ENCODE assay signal across 15 cellular contexts in genomic region chr4:4858527-4858926, GRCh38. TPM values are rescaled to one million over a fixed set of nuclear protein-coding genes. Genes with fewer than 3 reads are reported as not detected.
A peak's percentile ranks its signal among the peaks of the same experiment; 100 is the strongest.
DNase-seq lines count a peak whose midpoint lies in the region; ATAC-seq and TF ChIP-seq lines count a peak whose summit lies in the region.
"Had no signal": no experiment of that assay in that cellular context is flagged by ENCODE, and none has a peak within 500 bp of the region (broad histone marks: within the 10 kb centered on the region; RNA-seq: fewer than 3 reads in every experiment).

No MANE protein-coding gene starts in this region.

- H3K4me1 Mint-ChIP-seq in immature natural killer cell: peaks cover 36 to 72% of the 10 kb centered on the region in 2 donors

- H3K4me3 ChIP-seq in SJCRH30 (peak overlapping the region; percentile 87), testis (no peak overlapping the region)

- TF ChIP-seq CTCF in testis (IDR thresholded peaks at IDR 0.05): no peak

- H3K4me3 Mint-ChIP-seq in immature natural killer cell: peak overlapping the region in 4 of 5 donors; percentile 71 to 87 (median 82)

- peaks cover 0 to 2% (median 0%) of the 10 kb centered on the region in 6 donors for H3K9me3 Mint-ChIP-seq in immature natural killer cell

- 20 to 27% methylated on average over 12 to 14 of the region's 14 CpGs for WGBS in testis, 2 donors

- H3K27ac Mint-ChIP-seq in immature natural killer cell: peak overlapping the region in 1 of 6 donors; percentile 46

- H3K36me3 ChIP-seq in SJCRH30 (peaks cover 7% of the 10 kb centered on the region), testis (ENCODE audit: low read depth, missing control alignments) (no peaks in the 10 kb centered on the region)
- H3K36me3 ChIP-seq: cardiac muscle cell had no signal

- H3K36me3 Mint-ChIP-seq in immature natural killer cell: no peaks in the 10 kb centered on the region

- H3K27me3 ChIP-seq in SJCRH30 (peaks cover 8% of the 10 kb centered on the region), testis (peaks cover 14% of the 10 kb centered on the region)

- no peak for ATAC-seq in activated CD4-positive, CD25-positive, alpha-beta regulatory T cell treated with anti-CD3 and anti-CD28 coated beads, Interleukin-2, amount 50 U/mL, for 24 hours
- ATAC-seq in HG03135 (IDR thresholded peaks at IDR 0.05; ENCODE audit: unreplicated experiment): no peak

- H3K27ac ChIP-seq in SJCRH30 (no peak overlapping the region), testis (no peak overlapping the region)
- H3K27ac ChIP-seq: cardiac muscle cell had no signal

- H3K9me3 ChIP-seq in SJCRH30 (replicated peaks) (no peaks in the 10 kb centered on the region), testis (no peaks in the 10 kb centered on the region)
- H3K9me3 ChIP-seq: tibial artery had no signal

- no peak for TF ChIP-seq POLR2A in testis (IDR thresholded peaks at IDR 0.05)

- peaks cover 49 to 74% (median 64%) of the 10 kb centered on the region in 3 donors for H3K27me3 Mint-ChIP-seq in immature natural killer cell (ENCODE audit: low read depth in 3 of 3)

- H3K4me1 ChIP-seq in SJCRH30 (no peaks in the 10 kb centered on the region), testis (peaks cover 21% of the 10 kb centered on the region)

- intact Hi-C loops in testis (cut with DNase I; ENCODE audit: low total_unique reads): no loop called here

- peak; percentile 28 for DNase-seq in activated CD4-positive, CD25-positive, alpha-beta regulatory T cell treated with anti-CD3 and anti-CD28 coated beads, Interleukin-2, amount 50 U/mL, for 72 hours
- DNase-seq in SJCRH30: no peak
- DNase-seq in immature natural killer cell: no peak
- peak; percentile 38 for DNase-seq in retina
- no peak for DNase-seq in testis
- no peak for DNase-seq in HUDEP-2 (lab: John Stamatoyannopoulos, UW; ENCODE audit: unreplicated experiment in 76 of 76)
- DNase-seq: 8988T; activated CD4-positive, alpha-beta T cell treated with anti-CD3 and anti-CD28 coated beads, Interleukin-2, amount 50 U/mL, for 48 hours; GF-D8; NCI-H2107; NCI-H748 treated with DMSO at 0.1 percent for 48 hours; tibial artery had no signal

RNA-seq across cellular contexts. Expression of gene MSX1, which starts 0.9 kb away (rescaled TPM):
- 9.8 and 10.2 TPM in 2 replicates for total RNA-seq in SJCRH30 (2014; rRNA removed; shearing (Covaris generic))
- polyA plus RNA-seq in immature natural killer cell (under 1 TPM in 1 of 3 donors, not detected in 2; 0.19 TPM), testis (ENCODE audit: insufficient read depth, low read depth, low replicate concordance) (1.7 TPM)
- 1 to 10 TPM in 1 of 2 donors, under 1 TPM in 1; 0.99 to 1.7 TPM for total RNA-seq in testis

Comparison
In these comparisons a context has a peak if more than half of its experiments do, and no peak if none do; other contexts are left out.
1. DNase-seq: peak in activated CD4-positive, CD25-positive, alpha-beta regulatory T cell treated with anti-CD3 and anti-CD28 coated beads, Interleukin-2, amount 50 U/mL, for 72 hours (single experiment) and retina (single experiment); none in SJCRH30 (0 of 2), immature natural killer cell (0 of 3), testis (single experiment) and HUDEP-2 (0 of 76).